In the genomic region with DNA sequence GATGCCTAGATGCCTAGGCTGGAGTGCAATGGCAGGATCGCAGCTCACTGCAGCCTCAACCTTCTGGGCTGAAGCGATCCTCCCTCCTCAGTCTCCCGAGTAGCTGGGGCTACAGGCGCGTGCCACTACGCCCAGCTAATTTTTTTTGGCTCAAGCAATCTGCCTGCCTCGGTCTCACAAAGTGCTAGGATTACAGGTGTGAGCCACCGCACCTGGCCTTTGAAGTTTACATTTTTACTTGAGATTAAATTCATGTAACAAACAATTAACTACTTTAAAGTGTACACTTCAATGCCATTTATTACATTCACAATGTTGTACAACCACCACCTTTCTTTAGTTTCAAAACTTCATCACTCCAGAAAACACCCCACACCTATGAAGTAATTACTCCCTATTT, we compare ENCODE assay signal across 20 cellular contexts. TPM values are rescaled to one million over a fixed set of nuclear protein-coding genes. Genes with fewer than 3 reads are reported as not detected.
A peak's percentile ranks its signal among the peaks of the same experiment; 100 is the strongest.
DNase-seq lines count a peak whose midpoint lies in the region; ATAC-seq and TF ChIP-seq lines count a peak whose summit lies in the region.
"Had no signal": no experiment of that assay in that cellular context is flagged by ENCODE, and none has a peak within 500 bp of the region (broad histone marks: within the 10 kb centered on the region; RNA-seq: fewer than 3 reads in every experiment).

No MANE protein-coding gene starts in this region.

- H4K8ac ChIP-seq in IMR-90 (ENCODE audit: low read depth in 2 of 2, low read length in 2 of 2) = peak overlapping the region; percentile 89 to 97

- peaks cover 0 to 36% (median 33%) of the 10 kb centered on the region in 11 experiments; a peak in 19 of 22 replicates for H3K27me3 ChIP-seq in BLaER1 treated with 17β-estradiol and CSF1 and Interleukin-3, amounts not matched to agents 10 nM and 100 nM
- no peaks in the 10 kb centered on the region for H3K27me3 ChIP-seq in IMR-90 (ENCODE audit: control insufficient read depth, insufficient read depth, low read length)
- no peaks in the 10 kb centered on the region for H3K27me3 ChIP-seq in adipocyte (replicated peaks; ENCODE audit: control insufficient read depth, insufficient read depth, low read length)
- no peaks in the 10 kb centered on the region for H3K27me3 ChIP-seq in adrenal gland
- H3K27me3 ChIP-seq in testis = no peaks in the 10 kb centered on the region

- H2AK5ac ChIP-seq in IMR-90 (ENCODE audit: low read depth, low read length) = peak overlapping the region; percentile 100

- intact Hi-C loops in IMR-90 (cut with micrococcal nuclease) (loop anchor here (1.0 kb wide), 1 partner anchor 8 kb away; no protein-coding TSS in a partner anchor), adrenal gland (cut with DNase I) (no loop called here), testis (cut with DNase I; ENCODE audit: low total_unique reads) (no loop called here)

- peak overlapping the region; percentile 97 for H3K56ac ChIP-seq in IMR-90 (ENCODE audit: extremely low read depth, insufficient read depth, low read length)

- no TSS peak for BruUV-seq in IMR-90 (replicated peaks; lab: Mats Ljungman, UMichigan)

- H2BK15ac ChIP-seq in IMR-90 (ENCODE audit: low read depth, low read length) = peak overlapping the region; percentile 98

- peak overlapping the region; percentile 100 for H2BK5ac ChIP-seq in IMR-90 (ENCODE audit: low read depth, low read length, poor library complexity, severe bottlenecking)

- TF ChIP-seq CTCF in IMR-90 (conservative IDR thresholded peaks at IDR 0.05; ENCODE audit: low read depth, low read length) (no peak), adrenal gland (IDR thresholded peaks at IDR 0.05) (no peak), testis (IDR thresholded peaks at IDR 0.05) (no peak)

- no peaks in the 10 kb centered on the region for H3K36me3 ChIP-seq in BLaER1 treated with 17β-estradiol and CSF1 and Interleukin-3, amounts not matched to agents 10 nM and 100 nM
- no peaks in the 10 kb centered on the region; the same call in 1 of the 2 replicates for H3K36me3 ChIP-seq in IMR-90 (ENCODE audit: control insufficient read depth, insufficient read depth, low read length)
- H3K36me3 ChIP-seq in adipocyte (ENCODE audit: control insufficient read depth, insufficient read depth, low read length, severe bottlenecking) = no peaks in the 10 kb centered on the region
- no peaks in the 10 kb centered on the region for H3K36me3 ChIP-seq in mesodermal cell (ENCODE audit: control insufficient read depth, insufficient read depth, low read length)
- no peaks in the 10 kb centered on the region for H3K36me3 ChIP-seq in adrenal gland (replicated peaks in 1 of 2)
- H3K36me3 ChIP-seq in testis (ENCODE audit: low read depth, missing control alignments) = no peaks in the 10 kb centered on the region
- H3K36me3 ChIP-seq: thoracic aorta had no signal

- H3K23ac ChIP-seq in IMR-90 (ENCODE audit: low read depth, low read length) = peak overlapping the region; percentile 99

- H3K9me1 ChIP-seq in IMR-90 (ENCODE audit: insufficient read depth, low read length) = peaks cover 19% of the 10 kb centered on the region

- H3K4me1 ChIP-seq in BLaER1 treated with 17β-estradiol and CSF1 and Interleukin-3, amounts not matched to agents 10 nM and 100 nM = peaks cover 19 to 46% (median 33%) of the 10 kb centered on the region in 10 experiments
- H3K4me1 ChIP-seq in IMR-90 (ENCODE audit: control insufficient read depth, insufficient read depth, low read length) = peaks cover 20% of the 10 kb centered on the region
- peaks cover 32% of the 10 kb centered on the region for H3K4me1 ChIP-seq in adipocyte (ENCODE audit: control insufficient read depth, insufficient read depth, low read length)
- peaks cover 31% of the 10 kb centered on the region for H3K4me1 ChIP-seq in mesodermal cell (ENCODE audit: control insufficient read depth, insufficient read depth, low read length, poor library complexity, severe bottlenecking)
- peaks cover 12 to 14% of the 10 kb centered on the region in 2 donors for H3K4me1 ChIP-seq in adrenal gland (replicated peaks in 1 of 2)
- peaks cover 8% of the 10 kb centered on the region for H3K4me1 ChIP-seq in testis
- H3K4me1 ChIP-seq: psoas muscle had no signal

- H4K5ac ChIP-seq in IMR-90 (ENCODE audit: low read depth, low read length) = peak overlapping the region; percentile 87

- no peak overlapping the region for H3K27ac ChIP-seq in BLaER1 treated with 17β-estradiol and CSF1 and Interleukin-3, amounts not matched to agents 10 nM and 100 nM
- H3K27ac ChIP-seq in IMR-90 (ENCODE audit: insufficient read depth, low read length) (peak overlapping the region; percentile 97), mesodermal cell (ENCODE audit: low read depth, low read length, severe bottlenecking) (peak overlapping the region; percentile 75), adrenal gland (no peak overlapping the region), testis (no peak overlapping the region)
- H3K27ac ChIP-seq: psoas muscle had no signal

- in situ Hi-C loops in IMR-90 (cut with MboI; ENCODE audit: low sequenced_read_pairs) = no loop called here

- CTCF ChIA-PET in IMR-90 (lab: Yijun Ruan, JAX) = no interaction called here

- POLR2A ChIA-PET in IMR-90 (lab: Charles Lee; ENCODE audit: unreplicated experiment) = interaction anchor here (0.6 to 1.3 kb wide), 2 partner anchors 9 to 17 kb away, joined by 3 to 4 read pairs; no protein-coding TSS in a partner anchor

- peaks cover 31 to 63% of the 10 kb centered on the region in 2 experiments for H3K79me1 ChIP-seq in IMR-90 (ENCODE audit: low read depth in 1 of 2, low read length in 2 of 2)

- H2AK9ac ChIP-seq in IMR-90 (replicated peaks; ENCODE audit: low read depth, low read length, poor library complexity) = peak overlapping the region; percentile 99

- peak overlapping the region in 6 of 11 experiments; percentile 38 to 79 (median 60); a peak in 7 of 22 replicates for H3K4me2 ChIP-seq in BLaER1 treated with 17β-estradiol and CSF1 and Interleukin-3, amounts not matched to agents 10 nM and 100 nM
- H3K4me2 ChIP-seq in IMR-90 (ENCODE audit: low read depth, low read length) = no peak overlapping the region; the same call in 1 of the 2 replicates

- H3K9me3 ChIP-seq in BLaER1 treated with 17β-estradiol and CSF1 and Interleukin-3, amounts not matched to agents 10 nM and 100 nM (replicated peaks in 1 of 11) = no peaks in the 10 kb centered on the region
- no peaks in the 10 kb centered on the region for H3K9me3 ChIP-seq in IMR-90 (ENCODE audit: control insufficient read depth, insufficient read depth, low read length)
- H3K9me3 ChIP-seq in adipocyte (ENCODE audit: control insufficient read depth, low read length) = no peaks in the 10 kb centered on the region
- no peaks in the 10 kb centered on the region for H3K9me3 ChIP-seq in mesodermal cell (ENCODE audit: control insufficient read depth, low read length)
- no peaks in the 10 kb centered on the region for H3K9me3 ChIP-seq in adrenal gland (replicated peaks in 1 of 3)
- no peaks in the 10 kb centered on the region for H3K9me3 ChIP-seq in testis
- H3K9me3 ChIP-seq: psoas muscle, thoracic aorta had no signal

- H3K14ac ChIP-seq in IMR-90 (replicated peaks; ENCODE audit: low read depth, low read length) = peak overlapping the region; percentile 95

- ATAC-seq in IMR-90 (ENCODE audit: low read depth) (no peak), HG03097 (IDR thresholded peaks at IDR 0.05; ENCODE audit: low FRiP score, unreplicated experiment) (no peak)
- ATAC-seq: psoas muscle; stimulated activated memory B cell treated with anti-CD40 and anti-IgM and Interleukin-4, amounts not matched to agents 10 μg/mL and 1 μg/mL and 100 μg/mL, for 72 hours had no signal

- H3K18ac ChIP-seq in IMR-90 (ENCODE audit: low read depth, low read length) = peak overlapping the region; percentile 83

- peak overlapping the region; percentile 100 for H2BK120ac ChIP-seq in IMR-90 (ENCODE audit: low read depth, low read length)

- H4K20me1 ChIP-seq in BLaER1 treated with 17β-estradiol and CSF1 and Interleukin-3, amounts not matched to agents 10 nM and 100 nM = peaks cover 0 to 4% (median 0%) of the 10 kb centered on the region in 11 experiments; a peak in 2 of 22 replicates
- H4K20me1 ChIP-seq in IMR-90 (ENCODE audit: insufficient read depth, low read length) = peaks cover 11% of the 10 kb centered on the region

- TF ChIP-seq RAD21 in IMR-90 (IDR thresholded peaks at IDR 0.05; ENCODE audit: low read length) = no peak

- 90% methylated on average over 7 of the region's 8 CpGs; no CpG with 5 or more reads in 1 of the 2 experiments for WGBS in IMR-90 (ENCODE audit: extremely low coverage in 2 of 2, insufficient read length in 1 of 2), 2 experiments
- WGBS in mesodermal cell (ENCODE audit: insufficient coverage in 2 of 2), 2 experiments = 74 to 86% methylated on average over 8 of the region's 8 CpGs
- 82 to 91% (median 86%) methylated on average over 8 of the region's 8 CpGs for WGBS in adrenal gland, 4 donors
- WGBS in testis, 2 donors = 85 to 88% methylated on average over 8 of the region's 8 CpGs

- TF ChIP-seq POLR2A in IMR-90 (IDR thresholded peaks at IDR 0.05; ENCODE audit: low read depth, low read length) (no peak), adrenal gland (IDR thresholded peaks at IDR 0.05) (no peak), testis (IDR thresholded peaks at IDR 0.05) (no peak)

- H3K4ac ChIP-seq in IMR-90 (ENCODE audit: low read depth, low read length) = peak overlapping the region; percentile 98

- H4K91ac ChIP-seq in IMR-90 (ENCODE audit: insufficient read depth, low read depth, low read length) = peak overlapping the region; percentile 99

- dilution Hi-C loops in IMR-90 (cut with HindIII; ENCODE audit: low sequenced_read_pairs, unreplicated experiment) = no loop called here

- H2AFZ ChIP-seq in IMR-90 (replicated peaks; ENCODE audit: low read length, poor library complexity) = no peak overlapping the region

- no peak for DNase-seq in IMR-90
- no peak for DNase-seq in adipocyte (ENCODE audit: low read depth)
- no peak for DNase-seq in activated effector memory CD4-positive, alpha-beta T cell treated with anti-CD3 and anti-CD28 coated beads, Interleukin-2, amount 50 U/mL, for 16 hours
- DNase-seq in adrenal gland = no peak
- DNase-seq in testis = no peak
- DNase-seq: activated naive CD4-positive, alpha-beta T cell treated with Interleukin-2 at 50 U/mL for 16 hours; activated T-cell treated with anti-CD3 and anti-CD28 coated beads, Interleukin-2, amount 50 U/mL, for 24 hours; CD4-positive, alpha-beta T cell; hippocampal formation; MM.1S; NCI-H1436; NCI-H2107; psoas muscle; stimulated activated CD4-positive, alpha-beta T cell treated with anti-CD3 and anti-CD28 coated beads, Interleukin-2, amount 100 ng/mL, for 24 hours had no signal

- H2BK20ac ChIP-seq in IMR-90 (ENCODE audit: low read depth, low read length) = peak overlapping the region; percentile 99

- H3K4me3 ChIP-seq in BLaER1 treated with 17β-estradiol and CSF1 and Interleukin-3, amounts not matched to agents 10 nM and 100 nM = no peak overlapping the region
- H3K4me3 ChIP-seq in IMR-90 (ENCODE audit: insufficient read depth, low read depth, low read length) (no peak overlapping the region), adipocyte (ENCODE audit: low read length) (no peak overlapping the region), mesodermal cell (ENCODE audit: extremely low read depth, insufficient read depth, low read length, poor library complexity, severe bottlenecking) (no peak overlapping the region), adrenal gland (no peak overlapping the region), testis (no peak overlapping the region)
- H3K4me3 ChIP-seq: psoas muscle, skin epidermis, thoracic aorta had no signal

- H3K9ac ChIP-seq in BLaER1 treated with 17β-estradiol and CSF1 and Interleukin-3, amounts not matched to agents 10 nM and 100 nM = 0 out of 22 replicates have a peak overlapping the region, but pooled peaks of 1 of the 11 experiments have one; percentile 18
- H3K9ac ChIP-seq in IMR-90 (ENCODE audit: low read depth, low read length) (peak overlapping the region; percentile 67; the same call in 1 of the 2 replicates), adipocyte (ENCODE audit: low read length) (peak overlapping the region; percentile 61)

RNA-seq across cellular contexts. Expression of a gene that starts 3.5 kb away (rescaled TPM):
- 17.2 and 26.1 TPM in 2 replicates for total RNA-seq in IMR-90 (2012; rRNA removed)
- 97.4 and 107 TPM in 2 replicates for polyA plus RNA-seq in IMR-90 (2012; rRNA removed)
- polyA plus RNA-seq in IMR-90 (2012; cell fraction: cytosol; rRNA removed) = 49.5 and 52.7 TPM in 2 replicates
- 81.8 and 101 TPM in 2 replicates for polyA plus RNA-seq in IMR-90 (2012; cell fraction: nucleus; rRNA removed; ENCODE audit: low replicate concordance)
- polyA plus RNA-seq in mesodermal cell (2013, experiment 1 of 2) = 14.7 TPM
- 13.0 TPM for polyA plus RNA-seq in mesodermal cell (2013, experiment 2 of 2)
- total RNA-seq in adrenal gland = 10 to 100 TPM in 1 of 8 donors, 1 to 10 TPM in 7; 2.7 to 34.4 (median 4.0) TPM
- 10 to 100 TPM; 12.0 to 32.4 (median 12.7) TPM for polyA plus RNA-seq in adrenal gland
- 1 to 10 TPM; 1.7 to 2.0 TPM for total RNA-seq in testis
- polyA plus RNA-seq in testis (ENCODE audit: insufficient read depth, low read depth, low replicate concordance) = 1.7 TPM

RNA-seq across cellular contexts. Expression of a gene that starts 13.2 kb away (rescaled TPM):
- total RNA-seq in IMR-90 (2012; rRNA removed) (17.6 and 21.9 TPM in 2 replicates), adrenal gland (100 to 1,000 TPM in 2 of 8 donors, 10 to 100 TPM in 6; 30.9 to 162 (median 66.0) TPM), testis (100 to 1,000 TPM in 1 of 2 donors, 10 to 100 TPM in 1; 77.1 to 102 TPM)
- polyA plus RNA-seq in IMR-90 (2012; rRNA removed) (35.4 and 62.1 TPM in 2 replicates), adrenal gland (100 to 1,000 TPM in 1 of 3 donors, 10 to 100 TPM in 1, under 1 TPM in 1; 0.16 to 124 (median 57.6) TPM), testis (ENCODE audit: insufficient read depth, low read depth, low replicate concordance) (17.1 TPM)
- polyA plus RNA-seq in IMR-90 (2012; cell fraction: cytosol; rRNA removed) = 125 and 188 TPM in 2 replicates
- 18.5 and 49.8 TPM in 2 replicates for polyA plus RNA-seq in IMR-90 (2012; cell fraction: nucleus; rRNA removed; ENCODE audit: low replicate concordance)
- 22.8 TPM for polyA plus RNA-seq in mesodermal cell (2013, experiment 1 of 2)
- 20.5 TPM for polyA plus RNA-seq in mesodermal cell (2013, experiment 2 of 2)

RNA-seq across cellular contexts. Expression of a gene that starts 15.1 kb away (rescaled TPM):
- total RNA-seq in IMR-90 (2012; rRNA removed) (19.4 and 20.3 TPM in 2 replicates), adrenal gland (10 to 100 TPM; 11.5 to 51.9 (median 26.9) TPM), testis (10 to 100 TPM; 54.4 to 54.8 TPM)
- polyA plus RNA-seq in IMR-90 (2012; rRNA removed) (96.1 and 104 TPM in 2 replicates), adrenal gland (10 to 100 TPM; 22.9 to 32.4 (median 32.4) TPM), testis (ENCODE audit: insufficient read depth, low read depth, low replicate concordance) (89.2 TPM)
- 50.5 and 108 TPM in 2 replicates for polyA plus RNA-seq in IMR-90 (2012; cell fraction: cytosol; rRNA removed)
- 35.8 and 75.8 TPM in 2 replicates for polyA plus RNA-seq in IMR-90 (2012; cell fraction: nucleus; rRNA removed; ENCODE audit: low replicate concordance)
- polyA plus RNA-seq in mesodermal cell (2013, experiment 1 of 2) = 38.1 TPM
- 32.2 TPM for polyA plus RNA-seq in mesodermal cell (2013, experiment 2 of 2)

RNA-seq across cellular contexts. Expression of a gene that starts 15.4 kb away (rescaled TPM):
- total RNA-seq in IMR-90 (2012; rRNA removed) = 119 and 182 TPM in 2 replicates
- polyA plus RNA-seq in IMR-90 (2012; rRNA removed) = 141 and 163 TPM in 2 replicates
- 98.5 and 183 TPM in 2 replicates for polyA plus RNA-seq in IMR-90 (2012; cell fraction: cytosol; rRNA removed)
- polyA plus RNA-seq in IMR-90 (2012; cell fraction: nucleus; rRNA removed; ENCODE audit: low replicate concordance) = 96.1 and 215 TPM in 2 replicates
- polyA plus RNA-seq in mesodermal cell (2013, experiment 1 of 2) = 64.0 TPM
- 65.6 TPM for polyA plus RNA-seq in mesodermal cell (2013, experiment 2 of 2)
- 100 to 1,000 TPM in 2 of 8 donors, 10 to 100 TPM in 6; 57.9 to 183 (median 72.5) TPM for total RNA-seq in adrenal gland
- 10 to 100 TPM; 71.3 to 87.4 (median 72.5) TPM for polyA plus RNA-seq in adrenal gland
- 100 to 1,000 TPM; 144 to 149 TPM for total RNA-seq in testis
- polyA plus RNA-seq in testis (ENCODE audit: insufficient read depth, low read depth, low replicate concordance) = 131 TPM

RNA-seq across cellular contexts. Expression of a gene that starts 15.5 kb away (rescaled TPM):
- total RNA-seq in IMR-90 (2012; rRNA removed) = 237 and 339 TPM in 2 replicates
- 344 and 428 TPM in 2 replicates for polyA plus RNA-seq in IMR-90 (2012; rRNA removed)
- polyA plus RNA-seq in IMR-90 (2012; cell fraction: cytosol; rRNA removed) = 436 and 1,014 TPM in 2 replicates
- polyA plus RNA-seq in IMR-90 (2012; cell fraction: nucleus; rRNA removed; ENCODE audit: low replicate concordance) = 331 and 343 TPM in 2 replicates
- polyA plus RNA-seq in mesodermal cell (2013, experiment 1 of 2) = 160 TPM
- polyA plus RNA-seq in mesodermal cell (2013, experiment 2 of 2) = 120 TPM
- total RNA-seq in adrenal gland = 100 to 1,000 TPM in 2 of 8 donors, 10 to 100 TPM in 6; 75.8 to 111 (median 90.1) TPM
- polyA plus RNA-seq in adrenal gland = 100 to 1,000 TPM in 2 of 3 donors, 10 to 100 TPM in 1; 63.7 to 269 (median 267) TPM
- 100 to 1,000 TPM; 215 to 243 TPM for total RNA-seq in testis
- 304 TPM for polyA plus RNA-seq in testis (ENCODE audit: insufficient read depth, low read depth, low replicate concordance)

Comparison
In these comparisons a context has a peak if more than half of its experiments do, and no peak if none do; other contexts are left out.
1. H3K27ac ChIP-seq: peak in IMR-90 (single experiment) and mesodermal cell (single experiment); none in BLaER1 treated with 17β-estradiol and CSF1 and Interleukin-3, amounts not matched to agents 10 nM and 100 nM (0 of 11), adrenal gland (0 of 5) and testis (0 of 2).